Comparison of ENCODE assay signal across 8 cellular contexts in genomic region chr17:41777579-41778188, GRCh38. TPM values are rescaled to one million over a fixed set of nuclear protein-coding genes. Genes with fewer than 3 reads are reported as not detected.
DNase-seq lines count a peak whose midpoint lies in the region; ATAC-seq and TF ChIP-seq lines count a peak whose summit lies in the region.

No MANE protein-coding gene starts in this region.

- H3K4me3 ChIP-seq in BLaER1 (peak overlapping the region; percentile 46), choroid plexus epithelial cell (ENCODE audit: low read depth, low read length) (no peak overlapping the region), left lung (no peak overlapping the region)

- intact Hi-C loops in left lung (cut with DNase I): no loop called here

- H3K4me2 ChIP-seq in BLaER1: peak overlapping the region; percentile 99

- H3K27me3 Mint-ChIP-seq in type B pancreatic cell: no peaks in the 10 kb centered on the region

- H3K4me3 Mint-ChIP-seq in type B pancreatic cell: no peak overlapping the region

- H3K9ac ChIP-seq in BLaER1: peak overlapping the region; percentile 66

- H3K36me3 ChIP-seq in BLaER1 (peaks cover 47% of the 10 kb centered on the region), left lung (no peaks in the 10 kb centered on the region)

- H3K27me3 ChIP-seq in BLaER1: no peaks in the 10 kb centered on the region
- H3K27me3 ChIP-seq in left lung: no peaks in the 10 kb centered on the region

- no peaks in the 10 kb centered on the region for H3K9me3 Mint-ChIP-seq in type B pancreatic cell

- H3K4me1 ChIP-seq in BLaER1 (peaks cover 100% of the 10 kb centered on the region), left lung (peaks cover 47 to 90% of the 10 kb centered on the region in 2 donors)

- H3K4me1 Mint-ChIP-seq in type B pancreatic cell (ENCODE audit: unreplicated experiment): peaks cover 24% of the 10 kb centered on the region

- DNase-seq in NCI-H2171 (lab: John Stamatoyannopoulos, UW): peak; percentile 22
- peak; percentile 92 for DNase-seq in choroid plexus epithelial cell (ENCODE audit: low read depth)
- DNase-seq in left lung: peak in 1 of 2 donors; percentile 77
- DNase-seq in type B pancreatic cell (ENCODE audit: extremely low spot score, unreplicated experiment): no peak

- H3K9me3 ChIP-seq in BLaER1 (no peaks in the 10 kb centered on the region), left lung (no peaks in the 10 kb centered on the region)

- ATAC-seq in left lung: peak; percentile 78
- ATAC-seq in GM19452 (IDR thresholded peaks at IDR 0.05; ENCODE audit: unreplicated experiment): no peak
- ATAC-seq in activated CD4-positive, CD25-positive, alpha-beta regulatory T cell treated with anti-CD3 and anti-CD28 coated beads, Interleukin-2, amount 50 U/mL, for 24 hours: no peak
- ATAC-seq in GM21723 (IDR thresholded peaks at IDR 0.05; ENCODE audit: unreplicated experiment): no peak

- peak overlapping the region; percentile 80 for H3K27ac ChIP-seq in BLaER1
- peak overlapping the region; percentile 79 to 88 for H3K27ac ChIP-seq in left lung

- peaks cover 100% of the 10 kb centered on the region for H4K20me1 ChIP-seq in BLaER1

- H3K36me3 Mint-ChIP-seq in type B pancreatic cell: no peaks in the 10 kb centered on the region

- H3K27ac Mint-ChIP-seq in type B pancreatic cell: peak overlapping the region; percentile 87

- TF ChIP-seq CTCF in choroid plexus epithelial cell (conservative IDR thresholded peaks at IDR 0.05; ENCODE audit: low read depth, low read length) (peak; percentile 8), left lung (IDR thresholded peaks at IDR 0.05) (no peak), type B pancreatic cell (conservative IDR thresholded peaks at IDR 0.05) (no peak)

RNA-seq across cellular contexts. Expression of gene JUP, which starts 8.8 kb away (rescaled TPM):
- 100 to 1,000 TPM in 1 of 2 donors, 10 to 100 TPM in 1; 94.2 to 148 TPM for total RNA-seq in left lung
- 169 and 505 TPM in 2 replicates for total RNA-seq in type B pancreatic cell (ENCODE audit: low replicate concordance)

RNA-seq across cellular contexts. Expression of gene P3H4, which starts 34.1 kb away (rescaled TPM):
- 10 to 100 TPM; 19.1 to 27.8 TPM for total RNA-seq in left lung
- total RNA-seq in type B pancreatic cell (ENCODE audit: low replicate concordance): 24.7 and 50.5 TPM in 2 replicates

RNA-seq across cellular contexts. Expression of gene FKBP10, which starts 35.1 kb away (rescaled TPM):
- total RNA-seq in left lung (100 to 1,000 TPM in 1 of 2 donors, 10 to 100 TPM in 1; 82.1 to 129 TPM), type B pancreatic cell (ENCODE audit: low replicate concordance) (54.3 and 249 TPM in 2 replicates)

RNA-seq across cellular contexts. Expression of gene HAP1, which starts 43.2 kb away (rescaled TPM):
- under 1 TPM; 0.16 to 0.32 TPM for total RNA-seq in left lung
- 4.3 and 11.6 TPM in 2 replicates for total RNA-seq in type B pancreatic cell (ENCODE audit: low replicate concordance)

RNA-seq across cellular contexts. Expression of gene NT5C3B, which starts 58.3 kb away (rescaled TPM):
- total RNA-seq in left lung (10 to 100 TPM; 30.6 to 34.7 TPM), type B pancreatic cell (ENCODE audit: low replicate concordance) (46.0 and 74.8 TPM in 2 replicates)
